Comparison of ENCODE assay signal across 6 cellular contexts in the genomic region with DNA sequence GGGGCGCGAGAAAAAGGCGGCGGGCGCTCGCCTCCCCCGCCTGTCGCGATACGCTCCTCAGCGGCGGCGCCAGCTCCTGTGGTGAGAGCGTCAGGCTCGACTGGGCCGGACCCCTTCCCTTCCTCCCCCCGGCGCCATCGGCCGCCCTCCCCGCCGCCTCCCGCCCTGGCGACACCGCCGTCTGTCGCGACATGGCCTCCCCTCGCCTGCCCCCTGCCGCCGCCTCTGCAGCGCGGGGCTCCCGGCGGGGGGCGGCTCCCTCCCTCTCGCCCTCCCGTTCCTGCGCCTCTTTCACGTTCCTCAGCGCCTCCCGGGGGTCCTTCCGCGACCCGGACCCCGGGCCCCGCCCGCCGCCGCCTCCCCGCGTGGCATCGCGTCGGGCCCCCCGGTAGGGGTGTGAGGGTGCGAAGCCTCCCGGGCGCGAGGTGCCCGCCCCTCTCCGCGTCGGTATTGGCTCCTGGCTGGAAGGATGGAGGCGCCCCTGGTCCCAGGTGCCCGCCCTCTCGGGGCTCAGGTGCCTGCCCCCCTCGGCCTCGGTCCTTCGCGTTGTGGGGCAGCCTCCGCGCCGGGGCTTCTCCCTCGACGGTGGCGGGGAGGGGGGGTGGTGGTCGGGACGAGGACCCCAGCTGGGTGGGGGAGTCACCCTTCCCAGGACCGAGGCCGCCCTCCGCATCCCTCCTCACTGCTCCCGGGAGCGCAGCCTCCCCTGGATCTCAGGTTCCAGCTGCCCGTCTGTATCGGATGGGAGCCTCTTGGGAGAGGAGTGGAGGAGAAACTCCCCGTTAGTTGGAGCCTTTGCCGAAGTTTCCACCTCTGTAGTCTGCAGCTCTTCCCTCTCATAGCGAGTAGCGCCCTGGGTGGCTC. TPM values are rescaled to one million over a fixed set of nuclear protein-coding genes. Genes with fewer than 3 reads are reported as not detected.
A peak's percentile ranks its signal among the peaks of the same experiment; 100 is the strongest.
DNase-seq lines count a peak whose midpoint lies in the region; ATAC-seq and TF ChIP-seq lines count a peak whose summit lies in the region.

No MANE protein-coding gene starts in this region.

- 1% methylated on average over 15 of the region's 90 CpGs for WGBS in esophagus muscularis mucosa

- peaks cover 0 to 57% (median 27%) of the 10 kb centered on the region in 4 donors for H3K4me1 Mint-ChIP-seq in CD4-positive, CD25-positive, alpha-beta regulatory T cell

- peak in 2 of 3 donors; percentile 28 to 41 for DNase-seq in CD4-positive, CD25-positive, alpha-beta regulatory T cell
- DNase-seq in SJSA1 (ENCODE audit: low read depth in 1 of 2, low spot score in 2 of 2) (no peak), esophagus muscularis mucosa (ENCODE audit: extremely low spot score) (no peak), H4 (ENCODE audit: low spot score) (no peak), A172 (ENCODE audit: low spot score) (no peak)
- DNase-seq in stimulated activated CD4-positive, alpha-beta T cell treated with anti-CD3 and anti-CD28 coated beads, Interleukin-4, amount 100 ng/mL, for 4 hours: peak; percentile 11 to 33

- H3K4me1 ChIP-seq in CD4-positive, CD25-positive, alpha-beta regulatory T cell (ENCODE audit: control insufficient read depth, insufficient read depth, low read length, poor library complexity, severe bottlenecking): peaks cover 44% of the 10 kb centered on the region
- peaks cover 18% of the 10 kb centered on the region for H3K4me1 ChIP-seq in SJSA1 (replicated peaks)
- H3K4me1 ChIP-seq in esophagus muscularis mucosa: peaks cover 28 to 56% (median 48%) of the 10 kb centered on the region in 4 donors

- H3K9me3 Mint-ChIP-seq in CD4-positive, CD25-positive, alpha-beta regulatory T cell: no peaks in the 10 kb centered on the region

- H3K36me3 Mint-ChIP-seq in CD4-positive, CD25-positive, alpha-beta regulatory T cell: peaks cover 5% of the 10 kb centered on the region

- no peaks in the 10 kb centered on the region for H3K27me3 Mint-ChIP-seq in CD4-positive, CD25-positive, alpha-beta regulatory T cell

- no peaks in the 10 kb centered on the region for H3K27me3 ChIP-seq in CD4-positive, CD25-positive, alpha-beta regulatory T cell (ENCODE audit: control insufficient read depth, insufficient read depth, low read length)
- no peaks in the 10 kb centered on the region for H3K27me3 ChIP-seq in SJSA1 (replicated peaks)
- no peaks in the 10 kb centered on the region for H3K27me3 ChIP-seq in esophagus muscularis mucosa

- no peaks in the 10 kb centered on the region for H3K9me3 ChIP-seq in CD4-positive, CD25-positive, alpha-beta regulatory T cell (ENCODE audit: control insufficient read depth in 2 of 2, low read length in 2 of 2)
- H3K9me3 ChIP-seq in SJSA1 (replicated peaks) (no peaks in the 10 kb centered on the region), esophagus muscularis mucosa (no peaks in the 10 kb centered on the region)

- TF ChIP-seq CTCF in esophagus muscularis mucosa (IDR thresholded peaks at IDR 0.05): peak in 1 of 3 experiments; percentile 6

- H3K27ac Mint-ChIP-seq in CD4-positive, CD25-positive, alpha-beta regulatory T cell: peak overlapping the region in 2 of 3 donors; percentile 83 to 96

- TF ChIP-seq POLR2A in esophagus muscularis mucosa (IDR thresholded peaks at IDR 0.05; ENCODE audit: low read depth): no peak

- H3K4me3 ChIP-seq in CD4-positive, CD25-positive, alpha-beta regulatory T cell (ENCODE audit: low read depth, low read length): peak overlapping the region; percentile 51
- H3K4me3 ChIP-seq in SJSA1 (peak overlapping the region; percentile 80), esophagus muscularis mucosa (peak overlapping the region; percentile 93 to 100 (median 98))

- intact Hi-C loops in esophagus muscularis mucosa (cut with DNase I): no loop called here

- peaks cover 22% of the 10 kb centered on the region for H3K36me3 ChIP-seq in CD4-positive, CD25-positive, alpha-beta regulatory T cell (ENCODE audit: control insufficient read depth, insufficient read depth, low read length)
- H3K36me3 ChIP-seq in SJSA1 (peaks cover 53% of the 10 kb centered on the region), esophagus muscularis mucosa (peaks cover 8 to 36% (median 27%) of the 10 kb centered on the region in 4 donors)

- H3K4me3 Mint-ChIP-seq in CD4-positive, CD25-positive, alpha-beta regulatory T cell: peak overlapping the region; percentile 89 to 98 (median 92)

- TF ChIP-seq EP300 in esophagus muscularis mucosa (IDR thresholded peaks at IDR 0.05): no peak

- peak overlapping the region; percentile 90 for H3K27ac ChIP-seq in CD4-positive, CD25-positive, alpha-beta regulatory T cell (ENCODE audit: insufficient read depth, low read length, poor library complexity, severe bottlenecking)
- peak overlapping the region; percentile 92 for H3K27ac ChIP-seq in SJSA1
- H3K27ac ChIP-seq in esophagus muscularis mucosa (replicated peaks in 1 of 4): peak overlapping the region; percentile 94 to 98 (median 97)

- ATAC-seq in CD4-positive, CD25-positive, alpha-beta regulatory T cell (ENCODE audit: low read depth in 2 of 2): no peak

RNA-seq across cellular contexts. Expression of a gene that starts 0.6 kb away (rescaled TPM):
- 56.9 TPM for total RNA-seq in CD4-positive, CD25-positive, alpha-beta regulatory T cell
- polyA plus RNA-seq in CD4-positive, CD25-positive, alpha-beta regulatory T cell: 1 to 10 TPM; 3.9 to 6.6 (median 5.9) TPM
- total RNA-seq in SJSA1 (2014; rRNA removed; shearing (Covaris generic)): 13.9 and 14.2 TPM in 2 replicates
- 10 to 100 TPM; 15.1 to 25.3 (median 21.1) TPM for total RNA-seq in esophagus muscularis mucosa
- total RNA-seq in H4 (2014; rRNA removed; shearing (Covaris generic)): 18.6 and 27.5 TPM in 2 replicates
- total RNA-seq in A172 (2014; rRNA removed; shearing (Covaris generic)): 21.1 and 25.5 TPM in 2 replicates

RNA-seq across cellular contexts. Expression of a gene that starts 21.4 kb away (rescaled TPM):
- total RNA-seq in CD4-positive, CD25-positive, alpha-beta regulatory T cell: 9.3 TPM
- 10 to 100 TPM; 12.2 to 17.5 (median 13.8) TPM for polyA plus RNA-seq in CD4-positive, CD25-positive, alpha-beta regulatory T cell
- 15.8 and 18.9 TPM in 2 replicates for total RNA-seq in SJSA1 (2014; rRNA removed; shearing (Covaris generic))
- 10 to 100 TPM in 3 of 4 donors, 1 to 10 TPM in 1; 10.0 to 12.7 (median 11.5) TPM for total RNA-seq in esophagus muscularis mucosa
- 15.6 and 18.4 TPM in 2 replicates for total RNA-seq in H4 (2014; rRNA removed; shearing (Covaris generic))
- total RNA-seq in A172 (2014; rRNA removed; shearing (Covaris generic)): 18.7 and 21.1 TPM in 2 replicates

RNA-seq across cellular contexts. Expression of a gene that starts 22.6 kb away (rescaled TPM):
- total RNA-seq in CD4-positive, CD25-positive, alpha-beta regulatory T cell: 57.8 TPM
- 10 to 100 TPM; 61.2 to 74.8 (median 69.6) TPM for polyA plus RNA-seq in CD4-positive, CD25-positive, alpha-beta regulatory T cell
- 70.6 and 79.9 TPM in 2 replicates for total RNA-seq in SJSA1 (2014; rRNA removed; shearing (Covaris generic))
- total RNA-seq in esophagus muscularis mucosa: 10 to 100 TPM; 44.9 to 64.3 (median 56.0) TPM
- 106 and 131 TPM in 2 replicates for total RNA-seq in H4 (2014; rRNA removed; shearing (Covaris generic))
- total RNA-seq in A172 (2014; rRNA removed; shearing (Covaris generic)): 135 and 162 TPM in 2 replicates

RNA-seq across cellular contexts. Expression of a gene that starts 22.7 kb away (rescaled TPM):
- total RNA-seq in CD4-positive, CD25-positive, alpha-beta regulatory T cell: 15.0 TPM
- 10 to 100 TPM; 18.8 to 26.8 (median 23.9) TPM for polyA plus RNA-seq in CD4-positive, CD25-positive, alpha-beta regulatory T cell
- 31.7 and 48.5 TPM in 2 replicates for total RNA-seq in SJSA1 (2014; rRNA removed; shearing (Covaris generic))
- 10 to 100 TPM; 10.8 to 26.6 (median 19.8) TPM for total RNA-seq in esophagus muscularis mucosa
- 37.5 and 47.8 TPM in 2 replicates for total RNA-seq in H4 (2014; rRNA removed; shearing (Covaris generic))
- total RNA-seq in A172 (2014; rRNA removed; shearing (Covaris generic)): 49.9 and 53.8 TPM in 2 replicates

RNA-seq across cellular contexts. Expression of a gene that starts 34.8 kb away (rescaled TPM):
- total RNA-seq in CD4-positive, CD25-positive, alpha-beta regulatory T cell: 1.1 TPM
- polyA plus RNA-seq in CD4-positive, CD25-positive, alpha-beta regulatory T cell: under 1 TPM in 3 of 4 donors, not detected in 1; 0.42 to 0.60 (median 0.49) TPM
- total RNA-seq in SJSA1 (2014; rRNA removed; shearing (Covaris generic)): 0.11 TPM in 1 of 2 replicates, not detected in the other
- under 1 TPM in 3 of 4 donors, not detected in 1; 0.26 to 0.98 (median 0.33) TPM for total RNA-seq in esophagus muscularis mucosa
- total RNA-seq in H4 (2014; rRNA removed; shearing (Covaris generic)): not detected in 2 replicates
- not detected in 2 replicates for total RNA-seq in A172 (2014; rRNA removed; shearing (Covaris generic))

Comparison
In these comparisons a context has a peak if more than half of its experiments do, and no peak if none do; other contexts are left out.
1. DNase-seq: peak in CD4-positive, CD25-positive, alpha-beta regulatory T cell (2 of 3) and stimulated activated CD4-positive, alpha-beta T cell treated with anti-CD3 and anti-CD28 coated beads, Interleukin-4, amount 100 ng/mL, for 4 hours (2 of 2); none in SJSA1 (0 of 2), esophagus muscularis mucosa (single experiment), H4 (single experiment) and A172 (single experiment).
2. Peak in every context shown above with its lines, with median percentiles within 50 percentile points of each other: H3K27ac ChIP-seq and H3K4me3 ChIP-seq.